ENCODE assay signal across 27 cellular contexts in the genomic region with DNA sequence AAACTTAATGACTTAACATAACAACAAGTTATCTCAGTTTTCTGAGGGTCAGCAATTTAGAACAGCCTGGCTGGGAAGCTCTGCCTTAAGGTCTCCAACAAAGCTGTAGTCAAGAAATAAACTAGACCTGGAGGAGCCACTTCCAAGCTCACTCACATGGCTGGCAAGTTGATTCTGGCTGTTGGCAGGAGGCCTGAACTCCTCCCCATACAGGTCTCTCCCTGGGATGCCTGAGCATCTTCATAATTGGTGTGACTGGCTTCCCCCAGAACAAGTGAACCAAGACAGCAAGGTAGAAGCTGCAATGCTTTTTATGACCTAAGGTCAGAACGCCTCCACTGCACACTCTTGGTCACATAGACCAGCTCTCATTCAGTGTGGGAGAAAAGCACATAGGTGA.
DNase-seq lines count a peak whose midpoint lies in the region; ATAC-seq, FAIRE-seq and TF ChIP-seq lines count a peak whose summit lies in the region.
"Had no signal": no experiment of that assay in that cellular context is flagged by ENCODE, and none has a peak within 500 bp of the region (broad histone marks: within the 10 kb centered on the region; RNA-seq: fewer than 3 reads in every experiment).

No MANE protein-coding gene starts in this region.

- H3K9me3 Mint-ChIP-seq in chondrocyte (ENCODE audit: low read depth) = no peaks in the 10 kb centered on the region
- H3K9me3 Mint-ChIP-seq: CD4-positive, alpha-beta T cell; GM23338; H9; HFFc6 had no signal

- peaks cover 95% of the 10 kb centered on the region for H3K4me1 ChIP-seq in left ventricle myocardium inferior
- H3K4me1 ChIP-seq in K562 (replicated peaks in 1 of 2; ENCODE audit: control insufficient read depth in 2 of 2, insufficient read depth in 2 of 2, low read length in 2 of 2) = peaks cover 0 to 11% of the 10 kb centered on the region in 2 experiments; a peak in 3 of 5 replicates

- no peak overlapping the region for H3K9ac ChIP-seq in K562 (ENCODE audit: insufficient read depth in 1 of 2, low read depth in 2 of 2, low read length in 2 of 2)
- H3K9ac ChIP-seq: BLaER1 treated with 17β-estradiol and CSF1 and Interleukin-3, amounts not matched to agents 10 nM and 100 nM had no signal

- H3K36me3 Mint-ChIP-seq in chondrocyte (ENCODE audit: low read depth) = no peaks in the 10 kb centered on the region

- peaks cover 10% of the 10 kb centered on the region; the same call in 2 of the 3 replicates for H3K79me2 ChIP-seq in K562 (ENCODE audit: control insufficient read depth, insufficient read depth, low read length)

- POLR2A ChIA-PET in K562 (lab: Yijun Ruan, JAX) = interaction anchor here (0.6 kb wide), 1 partner anchor 26 kb away, joined by 3 read pairs; no protein-coding TSS in a partner anchor
- POLR2A ChIA-PET in RWPE1 (lab: Yijun Ruan, JAX; ENCODE audit: low non-redundant PET) = no interaction called here

- no peak for FAIRE-seq in K562 (lab: Jason Lieb, UNC)
- FAIRE-seq: A204.1, D721Med had no signal

- H3K4me3 Mint-ChIP-seq in chondrocyte (ENCODE audit: unreplicated experiment) = no peak overlapping the region
- H3K4me3 Mint-ChIP-seq: CD4-positive, alpha-beta T cell; GM23338; H9; HFFc6 had no signal

- H3K27me3 ChIP-seq in left ventricle myocardium inferior (ENCODE audit: low read depth) (no peaks in the 10 kb centered on the region), K562 (ENCODE audit: control insufficient read depth in 2 of 2, insufficient read depth in 2 of 2, low read length in 2 of 2) (no peaks in the 10 kb centered on the region)
- H3K27me3 ChIP-seq: BLaER1 treated with 17β-estradiol and CSF1 and Interleukin-3, amounts not matched to agents 10 nM and 100 nM had no signal

- TF ChIP-seq EP300 in K562 (IDR thresholded peaks at IDR 0.05; ENCODE audit: low read length) = no peak

- no peak overlapping the region for H3K4me2 ChIP-seq in K562 (ENCODE audit: insufficient read depth, low read length)
- H3K4me2 ChIP-seq: BLaER1 treated with 17β-estradiol and CSF1 and Interleukin-3, amounts not matched to agents 10 nM and 100 nM; GM23338 had no signal

- TF ChIP-seq RAD21 in K562 (CRISPR knock-in tag; conservative IDR thresholded peaks at IDR 0.05 in 1 of 2, IDR thresholded peaks at IDR 0.05 in 1 of 2) = no peak

- CTCF ChIA-PET in K562 (lab: Yijun Ruan, JAX; ENCODE audit: low intra/inter-chr PET ratio) (interaction anchor here (0.6 kb wide), 1 partner anchor 17 kb away, joined by 3 read pairs; no protein-coding TSS in a partner anchor), RWPE1 (lab: Yijun Ruan, JAX) (interaction anchor here (1.0 to 1.1 kb wide), 2 partner anchors 11 to 131 kb away, joined by 3 read pairs; no protein-coding TSS in a partner anchor)

- no peak for DNase-seq in left ventricle myocardium inferior
- no peak for DNase-seq in Right ventricle myocardium inferior (ENCODE audit: missing footprints)
- no peak for DNase-seq in K562 (ENCODE audit: extremely low read depth in 1 of 4, low spot score in 3 of 4)
- DNase-seq in kidney tubule cell (ENCODE audit: low spot score) = peak; percentile 59
- DNase-seq in RWPE1 (ENCODE audit: low spot score) = no peak
- no peak for DNase-seq in chondrocyte (ENCODE audit: low spot score)
- DNase-seq: AML-193; CD4-positive, alpha-beta T cell; DMS53; H9; HFFc6; KBM-7; MV-4-11; NCI-H1105; NCI-H1436 treated with DMSO at 0.1 percent for 48 hours; NCI-H1930; NCI-H446 treated with DMSO at 0.1 percent for 48 hours; NCI-H526; NCI-H82; NK-92 treated with Interleukin-12 subunit alpha and Interleukin-12 subunit beta, amount 100 ng/mL, for 24 hours; PC-3; SHP77 had no signal

- H3K4me3 ChIP-seq in left ventricle myocardium inferior = no peak overlapping the region
- H3K4me3 ChIP-seq in K562 = no peak overlapping the region
- H3K4me3 ChIP-seq: BLaER1 treated with 17β-estradiol and CSF1 and Interleukin-3, amounts not matched to agents 10 nM and 100 nM; GM23338 had no signal

- WGBS in K562 (ENCODE audit: insufficient coverage, low coverage, missing lambda C conversion rate) = 67% methylated on average over 1 of the region's 1 CpG

- no peak overlapping the region for H2AFZ ChIP-seq in K562 (ENCODE audit: low read depth, low read length)
- H2AFZ ChIP-seq: GM23338 had no signal

- H3K36me3 ChIP-seq in left ventricle myocardium inferior = no peaks in the 10 kb centered on the region
- H3K36me3 ChIP-seq in K562 (ENCODE audit: control insufficient read depth, insufficient read depth, low read length) = peaks cover 6% of the 10 kb centered on the region; the same call in 1 of the 3 replicates

- H3K4me1 Mint-ChIP-seq in chondrocyte (ENCODE audit: low read depth) = peaks cover 42% of the 10 kb centered on the region

- TF ChIP-seq POLR2A in K562 (conservative IDR thresholded peaks at IDR 0.05) = no peak

- H3K27me3 Mint-ChIP-seq in chondrocyte (ENCODE audit: low read depth) = no peaks in the 10 kb centered on the region

- H3K27ac ChIP-seq in left ventricle myocardium inferior (replicated peaks) (peak overlapping the region; percentile 94), K562 (ENCODE audit: extremely low read depth, low read depth, low read length) (no peak overlapping the region), RWPE1 (no peak overlapping the region)
- H3K27ac ChIP-seq: BLaER1 treated with 17β-estradiol and CSF1 and Interleukin-3, amounts not matched to agents 10 nM and 100 nM had no signal

- no peak overlapping the region for H3K27ac Mint-ChIP-seq in chondrocyte (ENCODE audit: unreplicated experiment)
- H3K27ac Mint-ChIP-seq: CD4-positive, alpha-beta T cell; GM23338; H9; HFFc6 had no signal

- BruUV-seq in K562 (replicated peaks; lab: Mats Ljungman, UMichigan) = no TSS peak

- no peak for TF ChIP-seq CTCF in left ventricle myocardium inferior (IDR thresholded peaks at IDR 0.05; ENCODE audit: borderline replicate concordance)
- TF ChIP-seq CTCF in K562 (IDR thresholded peaks at IDR 0.05 in 2 of 3, conservative IDR thresholded peaks at IDR 0.05 in 1 of 3; ENCODE audit: insufficient read depth in 2 of 3, low read depth in 1 of 3, low read length in 3 of 3) = no peak
- no peak for TF ChIP-seq CTCF in RWPE1 (conservative IDR thresholded peaks at IDR 0.05; ENCODE audit: low read depth)
- no peak for TF ChIP-seq CTCF in chondrocyte (IDR thresholded peaks at IDR 0.05)

- no peaks in the 10 kb centered on the region for H3K9me1 ChIP-seq in K562 (ENCODE audit: control insufficient read depth, insufficient read depth, low read length)

- H4K20me1 ChIP-seq in K562 (replicated peaks; ENCODE audit: control insufficient read depth, insufficient read depth, low read length) = 0 out of 2 replicates have a peak, but pooled peaks cover 3% of the 10 kb centered on the region

- H3K9me3 ChIP-seq in left ventricle myocardium inferior (replicated peaks) = no peaks in the 10 kb centered on the region
- no peaks in the 10 kb centered on the region for H3K9me3 ChIP-seq in K562 (replicated peaks; ENCODE audit: control insufficient read depth, insufficient read depth, low read depth, low read length)

- intact Hi-C loops in left ventricle myocardium inferior (cut with micrococcal nuclease) (no loop called here), Right ventricle myocardium inferior (cut with DNase I) (no loop called here), K562 (cut with micrococcal nuclease) (loop anchor here (10.0 kb wide), 1 partner anchor 330 kb away; no protein-coding TSS in a partner anchor)

- no peak for ATAC-seq in Right ventricle myocardium inferior
- ATAC-seq in K562 = no peak
- ATAC-seq in GM18502 (IDR thresholded peaks at IDR 0.05; ENCODE audit: poor library complexity, unreplicated experiment) = no peak
- ATAC-seq: GM23338, PC-3 had no signal

- in situ Hi-C loops in K562 (cut with MboI) = no loop called here

TF ChIP-seq in K562, 482 proteins besides CTCF, POLR2A, EP300 and RAD21:
- TF ChIP-seq TCF7L2 (IDR thresholded peaks at IDR 0.05; ENCODE audit: low read depth, low read length) (no peak), NUFIP1 (IDR thresholded peaks at IDR 0.05; ENCODE audit: partially characterized antibody) (no peak), ETS2 (tag; IDR thresholded peaks at IDR 0.05; ENCODE audit: borderline replicate concordance, poor library complexity, severe bottlenecking) (no peak), C11orf30 (IDR thresholded peaks at IDR 0.05; ENCODE audit: low read depth) (0 out of 2 replicates have a peak, but pooled peaks have one; percentile 6), ZBTB7A (IDR thresholded peaks at IDR 0.05; ENCODE audit: borderline replicate concordance, control insufficient read depth, low read depth, low read length) (no peak), RBM14 (IDR thresholded peaks at IDR 0.05; ENCODE audit: borderline replicate concordance, insufficient read depth, low read depth, low read length) (no peak)
- TF ChIP-seq, protein P1, sequence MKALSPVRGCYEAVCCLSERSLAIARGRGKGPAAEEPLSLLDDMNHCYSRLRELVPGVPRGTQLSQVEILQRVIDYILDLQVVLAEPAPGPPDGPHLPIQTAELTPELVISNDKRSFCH (CRISPR knock-in tag; IDR thresholded peaks at IDR 0.05) = no peak
- TF ChIP-seq, protein P1 (tag; IDR thresholded peaks at IDR 0.05) = no peak
